ENCODE assay signal across 8 cellular contexts in the genomic region with DNA sequence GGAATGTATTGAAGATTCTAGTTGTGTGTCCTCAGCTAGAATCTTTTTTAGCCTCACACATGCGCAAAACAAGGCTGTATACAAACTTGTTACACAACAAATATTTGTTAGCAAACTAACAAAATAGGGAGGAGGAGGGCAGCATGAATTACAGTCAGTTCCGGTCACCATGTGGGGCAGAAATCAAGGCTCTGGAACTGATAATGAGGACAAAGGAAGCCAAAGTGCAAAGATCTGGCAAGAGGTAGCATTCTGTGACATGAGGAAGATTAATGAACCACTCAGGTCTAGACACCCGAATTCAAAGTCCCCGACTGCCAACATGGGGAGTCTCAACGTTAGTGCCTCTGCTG. TPM values are rescaled to one million over a fixed set of nuclear protein-coding genes. Genes with fewer than 3 reads are reported as not detected.
DNase-seq lines count a peak whose midpoint lies in the region; ATAC-seq and TF ChIP-seq lines count a peak whose summit lies in the region.

No MANE protein-coding gene starts in this region.

- no peaks in the 10 kb centered on the region for H3K27me3 Mint-ChIP-seq in activated CD8-positive, alpha-beta T cell treated with anti-CD3 and anti-CD28 coated beads for 36 hours

- TF ChIP-seq POLR2A in suprapubic skin (IDR thresholded peaks at IDR 0.05): no peak

- peak overlapping the region; percentile 80 for H3K4me3 Mint-ChIP-seq in activated CD8-positive, alpha-beta T cell treated with anti-CD3 and anti-CD28 coated beads for 36 hours

- peak overlapping the region; percentile 99 for H3K27ac ChIP-seq in suprapubic skin

- peak overlapping the region; percentile 78 for H3K4me3 ChIP-seq in suprapubic skin

- peak overlapping the region; percentile 99 for H3K27ac Mint-ChIP-seq in activated CD8-positive, alpha-beta T cell treated with anti-CD3 and anti-CD28 coated beads for 36 hours

- H3K9me3 ChIP-seq in suprapubic skin: no peaks in the 10 kb centered on the region

- TF ChIP-seq EP300 in suprapubic skin (IDR thresholded peaks at IDR 0.05): no peak

- 31% methylated on average over 5 of the region's 5 CpGs for WGBS in suprapubic skin

- no peaks in the 10 kb centered on the region for H3K9me3 Mint-ChIP-seq in activated CD8-positive, alpha-beta T cell treated with anti-CD3 and anti-CD28 coated beads for 36 hours

- CTCF ChIA-PET in activated CD8-positive, alpha-beta T cell treated with anti-CD3 and anti-CD28 coated beads for 36 hours (lab: Charles Lee): interaction anchor here (0.7 to 7.2 kb wide), 4 partner anchors 13 to 422 kb away, joined by 3 to 63 read pairs (median 21); no protein-coding TSS in a partner anchor

- ATAC-seq in activated CD8-positive, alpha-beta T cell treated with anti-CD3 and anti-CD28 coated beads for 36 hours: no peak
- ATAC-seq in left colon (peak; percentile 9), GM21423 (IDR thresholded peaks at IDR 0.05; ENCODE audit: unreplicated experiment) (no peak)

- peaks cover 52% of the 10 kb centered on the region for H3K36me3 Mint-ChIP-seq in activated CD8-positive, alpha-beta T cell treated with anti-CD3 and anti-CD28 coated beads for 36 hours (ENCODE audit: low read depth)

- H3K4me1 ChIP-seq in suprapubic skin: peaks cover 66% of the 10 kb centered on the region

- POLR2A ChIA-PET in activated CD8-positive, alpha-beta T cell treated with anti-CD3 and anti-CD28 coated beads for 36 hours (lab: Charles Lee): interaction anchor here (1.2 to 40.0 kb wide), 2 partner anchors 30 to 54 kb away, joined by 3 to 905 read pairs; partner anchors contain the start of gene GTPBP1

- TF ChIP-seq CTCF in activated CD8-positive, alpha-beta T cell treated with anti-CD3 and anti-CD28 coated beads for 36 hours (IDR thresholded peaks at IDR 0.05): no peak
- no peak for TF ChIP-seq CTCF in suprapubic skin (IDR thresholded peaks at IDR 0.05)

- DNase-seq in NCI-H446 (lab: John Stamatoyannopoulos, UW): peak; percentile 67 to 74
- DNase-seq in NCI-H446 treated with DMSO at 0.1 percent for 48 hours (lab: John Stamatoyannopoulos, UW): no peak
- no peak for DNase-seq in activated CD8-positive, alpha-beta T cell treated with anti-CD3 and anti-CD28 coated beads for 36 hours
- no peak for DNase-seq in left colon
- no peak for DNase-seq in suprapubic skin (ENCODE audit: low spot score in 2 of 2)
- no peak for DNase-seq in stimulated activated CD4-positive, alpha-beta T cell treated with anti-CD3 and anti-CD28 coated beads, Interleukin-2, amount 100 ng/mL, for 48 hours
- no peak for DNase-seq in putamen (ENCODE audit: low spot score)

- intact Hi-C loops in activated CD8-positive, alpha-beta T cell treated with anti-CD3 and anti-CD28 coated beads for 36 hours (cut with micrococcal nuclease): loop anchor here (10.0 kb wide), 1 partner anchor 49 kb away; the partner anchor contains the start of genes GTPBP1 and JOSD1
- intact Hi-C loops in left colon (cut with DNase I, micrococcal nuclease): no loop called here

- H3K27me3 ChIP-seq in suprapubic skin: no peaks in the 10 kb centered on the region

- peaks cover 39% of the 10 kb centered on the region for H3K36me3 ChIP-seq in suprapubic skin

- peaks cover 67% of the 10 kb centered on the region for H3K4me1 Mint-ChIP-seq in activated CD8-positive, alpha-beta T cell treated with anti-CD3 and anti-CD28 coated beads for 36 hours (ENCODE audit: low read depth)

RNA-seq across cellular contexts. Expression of gene SUN2, which starts 1.9 kb away (rescaled TPM):
- total RNA-seq in activated CD8-positive, alpha-beta T cell treated with anti-CD3 and anti-CD28 coated beads for 36 hours: 100 to 1,000 TPM; 101 to 107 TPM
- total RNA-seq in left colon (100 to 1,000 TPM; 143 to 148 TPM), suprapubic skin (100 to 1,000 TPM; 186 to 262 (median 232) TPM)

RNA-seq across cellular contexts. Expression of gene DNAL4, which starts 40.1 kb away (rescaled TPM):
- 1 to 10 TPM; 5.5 to 6.0 TPM for total RNA-seq in activated CD8-positive, alpha-beta T cell treated with anti-CD3 and anti-CD28 coated beads for 36 hours
- 10 to 100 TPM; 14.4 to 16.8 TPM for total RNA-seq in left colon
- 10 to 100 TPM; 21.8 to 27.7 (median 27.6) TPM for total RNA-seq in suprapubic skin

RNA-seq across cellular contexts. Expression of gene GTPBP1, which starts 48.1 kb away (rescaled TPM):
- total RNA-seq in activated CD8-positive, alpha-beta T cell treated with anti-CD3 and anti-CD28 coated beads for 36 hours: 10 to 100 TPM; 93.3 to 97.6 TPM
- total RNA-seq in left colon (10 to 100 TPM; 66.6 to 72.6 TPM), suprapubic skin (100 to 1,000 TPM in 1 of 4 donors, 10 to 100 TPM in 3; 73.0 to 100 (median 76.8) TPM)

RNA-seq across cellular contexts. Expression of gene JOSD1, which starts 53.1 kb away (rescaled TPM):
- 10 to 100 TPM; 84.7 to 88.1 TPM for total RNA-seq in activated CD8-positive, alpha-beta T cell treated with anti-CD3 and anti-CD28 coated beads for 36 hours
- 100 to 1,000 TPM in 1 of 2 donors, 10 to 100 TPM in 1; 93.1 to 144 TPM for total RNA-seq in left colon
- total RNA-seq in suprapubic skin: 10 to 100 TPM; 51.4 to 87.4 (median 62.3) TPM

Comparison
In these comparisons a context has a peak if more than half of its experiments do, and no peak if none do; other contexts are left out.
1. DNase-seq: peak in NCI-H446 (2 of 2); none in NCI-H446 treated with DMSO at 0.1 percent for 48 hours (single experiment), activated CD8-positive, alpha-beta T cell treated with anti-CD3 and anti-CD28 coated beads for 36 hours (single experiment), left colon (0 of 2), suprapubic skin (0 of 2), stimulated activated CD4-positive, alpha-beta T cell treated with anti-CD3 and anti-CD28 coated beads, Interleukin-2, amount 100 ng/mL, for 48 hours (0 of 2) and putamen (single experiment).